Comparison of ENCODE assay signal across 8 cellular contexts in the genomic region with DNA sequence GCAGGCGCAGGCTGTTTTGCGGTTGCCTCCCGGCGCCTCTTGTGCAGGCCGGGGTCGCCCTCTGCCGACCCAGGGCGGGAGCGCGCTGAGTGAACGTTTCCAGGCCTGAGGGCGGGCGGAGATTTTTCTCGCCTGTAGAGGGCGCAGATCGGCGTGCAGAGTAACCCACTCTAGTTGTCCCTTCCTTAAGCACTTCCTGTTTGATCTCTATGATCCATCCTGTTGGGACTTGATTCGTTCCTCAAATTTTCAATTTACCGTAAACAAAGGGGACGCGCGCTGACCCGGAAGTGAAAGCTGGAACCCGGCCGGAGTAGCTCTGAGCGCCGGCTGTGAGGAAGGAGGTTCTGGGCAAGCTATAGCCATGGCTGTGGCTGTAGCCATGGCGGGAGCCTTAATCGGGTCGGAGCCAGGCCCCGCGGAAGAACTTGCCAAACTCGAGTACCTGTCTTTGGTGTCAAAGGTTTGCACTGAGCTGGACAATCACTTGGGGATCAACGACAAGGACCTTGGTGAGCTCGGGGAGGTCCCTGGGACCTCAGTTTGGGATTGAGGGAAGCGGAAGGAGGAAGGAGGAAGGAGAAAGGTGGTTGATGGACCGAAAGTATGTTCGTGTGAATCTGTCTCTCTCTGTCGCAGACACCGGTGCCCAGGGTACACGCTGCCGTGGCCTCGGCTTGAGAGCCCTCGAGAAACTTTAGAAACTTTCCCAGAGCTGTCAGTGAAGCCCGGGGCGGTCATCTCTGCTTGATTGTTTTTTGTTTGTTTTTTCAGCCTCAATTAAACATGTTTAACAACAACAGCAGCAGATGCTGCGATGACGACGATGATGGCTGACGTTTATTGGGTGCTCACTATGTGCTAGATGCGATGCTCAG. TPM values are rescaled to one million over a fixed set of nuclear protein-coding genes. Genes with fewer than 3 reads are reported as not detected.
DNase-seq lines count a peak whose midpoint lies in the region; ATAC-seq, FAIRE-seq and TF ChIP-seq lines count a peak whose summit lies in the region.

A gene (plus strand): TSS at position 302 of the 878 bp plus-strand sequence. CDS start 63 bp downstream, at position 365.

- peak; percentile 98 for FAIRE-seq in pancreas (lab: Jason Lieb, UNC)

- peak; percentile 17 to 66 for TF ChIP-seq POLR2A in tibial nerve (IDR thresholded peaks at IDR 0.05)

- H3F3A ChIP-seq in SU-DHL-6 (ENCODE audit: insufficient read depth) = no peaks in the 10 kb centered on the region

- TF ChIP-seq EP300 in tibial nerve (IDR thresholded peaks at IDR 0.05) = peak; percentile 93 to 98

- H3K36me3 ChIP-seq in SU-DHL-6 (ENCODE audit: low read length) = no peaks in the 10 kb centered on the region
- H3K36me3 ChIP-seq in pancreas = no peaks in the 10 kb centered on the region
- H3K36me3 ChIP-seq in tibial nerve = no peaks in the 10 kb centered on the region

- ATAC-seq in HG02642 (IDR thresholded peaks at IDR 0.05; ENCODE audit: poor library complexity, unreplicated experiment) (peak; percentile 97), Right ventricle myocardium inferior (peak; percentile 99), pancreas (peak; percentile 97 to 99 (median 98))

- H2AFZ ChIP-seq in SU-DHL-6 (ENCODE audit: low read depth, low read length, severe bottlenecking) = peak within 1 kb of the TSS; percentile 82

- H3K4me2 ChIP-seq in SU-DHL-6 (ENCODE audit: low read depth, low read length, poor library complexity, severe bottlenecking) = peak within 1 kb of the TSS; percentile 56

- H3K9me2 ChIP-seq in SU-DHL-6 (replicated peaks; ENCODE audit: insufficient read depth, low read length) = no peaks in the 10 kb centered on the region

- peak; percentile 96 for DNase-seq in GM12864 (ENCODE audit: low read depth)
- DNase-seq in NCI-H1105 treated with DMSO at 0.1 percent for 48 hours (lab: John Stamatoyannopoulos, UW) = peak; percentile 98
- peak; percentile 95 for DNase-seq in activated naive CD8-positive, alpha-beta T cell treated with anti-CD3 and anti-CD28 coated beads, Interleukin-2, amount 50 U/mL, for 16 hours (ENCODE audit: low read depth, low spot score)
- peak; percentile 98 for DNase-seq in Right ventricle myocardium inferior (ENCODE audit: missing footprints)
- DNase-seq in pancreas = peak; percentile 92 to 99 (median 97)
- DNase-seq in tibial nerve (ENCODE audit: low spot score in 2 of 2) = peak; percentile 97 to 99

- peak within 1 kb of the TSS; percentile 79 for H3K9ac ChIP-seq in SU-DHL-6 (ENCODE audit: low read length)

- H3K27me3 ChIP-seq in SU-DHL-6 (ENCODE audit: low read length) = no peaks in the 10 kb centered on the region
- no peaks in the 10 kb centered on the region for H3K27me3 ChIP-seq in pancreas
- no peaks in the 10 kb centered on the region for H3K27me3 ChIP-seq in tibial nerve

- H4K20me1 ChIP-seq in SU-DHL-6 (ENCODE audit: low read depth, low read length) = no peaks in the 10 kb centered on the region

- 0 to 1% methylated on average over 51 of the region's 51 CpGs for WGBS in pancreas, 2 donors
- 1% methylated on average over 43 to 51 of the region's 51 CpGs for WGBS in tibial nerve, 2 donors

- H3K4me1 ChIP-seq in pancreas (peaks cover 12 to 22% (median 17%) of the 10 kb centered on the region in 3 donors), tibial nerve (peaks cover 2 to 48% (median 10%) of the 10 kb centered on the region in 4 donors)

- TF ChIP-seq CTCF in GM12864 (IDR thresholded peaks at IDR 0.05; ENCODE audit: low read depth, low read length, missing control alignments) (peak; percentile 100), SU-DHL-6 (IDR thresholded peaks at IDR 0.05; ENCODE audit: insufficient read depth, low read length, poor library complexity, severe bottlenecking) (peak; percentile 99), pancreas (IDR thresholded peaks at IDR 0.05) (peak; percentile 100), tibial nerve (IDR thresholded peaks at IDR 0.05) (peak; percentile 99 to 100 (median 100))

- intact Hi-C loops in Right ventricle myocardium inferior (cut with DNase I) = loop anchor here (1.0 kb wide), 1 partner anchor 90 kb away; no protein-coding TSS in a partner anchor
- intact Hi-C loops in pancreas (cut with DNase I) = loop anchor here in 2 of 3 donors (2.0 to 5.0 kb wide), 2 partner anchors 87 to 91 kb away; a partner anchor contains a TSS

- H3K4me3 ChIP-seq in GM12864 (ENCODE audit: low read depth, low read length) (peak within 1 kb of the TSS; percentile 93), SU-DHL-6 (ENCODE audit: insufficient read depth, low read length, poor library complexity, severe bottlenecking) (peak within 1 kb of the TSS; percentile 81), pancreas (peak within 1 kb of the TSS; percentile 57 to 76 (median 62)), tibial nerve (peak within 1 kb of the TSS; percentile 69 to 85 (median 74))

- peaks cover 42% of the 10 kb centered on the region for H3K79me2 ChIP-seq in SU-DHL-6 (ENCODE audit: insufficient read depth, low read length)

- H3K9me3 ChIP-seq in SU-DHL-6 (ENCODE audit: insufficient read depth, low read length) (no peaks in the 10 kb centered on the region), pancreas (no peaks in the 10 kb centered on the region), tibial nerve (no peaks in the 10 kb centered on the region)

- H3K27ac ChIP-seq in SU-DHL-6 (ENCODE audit: low read depth, low read length) (peak within 1 kb of the TSS; percentile 51), pancreas (peak within 1 kb of the TSS; percentile 29 to 77 (median 67)), tibial nerve (peak within 1 kb of the TSS; percentile 75 to 89 (median 85))

RNA-seq across cellular contexts. Expression of the gene that starts here (rescaled TPM):
- total RNA-seq in Right ventricle myocardium inferior (22.3 TPM), pancreas (10 to 100 TPM; 11.0 to 26.0 (median 16.8) TPM), tibial nerve (10 to 100 TPM; 35.2 to 57.9 (median 40.7) TPM)
- 10 to 100 TPM; 13.2 to 18.9 TPM for polyA plus RNA-seq in pancreas

Comparison
In these comparisons a context has a peak if more than half of its experiments do, and no peak if none do; other contexts are left out.
1. Peak in every context shown above with its lines: DNase-seq, ATAC-seq, H3K4me3 ChIP-seq and H3K27ac ChIP-seq.